9 cellular contexts compared by ENCODE assay signal in genomic region chr3:47890037-47890831, GRCh38.
DNase-seq lines count a peak whose midpoint lies in the region; TF ChIP-seq lines count a peak whose summit lies in the region.
"Had no signal": no experiment of that assay in that cellular context is flagged by ENCODE, and none has a peak within 500 bp of the region (broad histone marks: within the 10 kb centered on the region; RNA-seq: fewer than 3 reads in every experiment).

No MANE protein-coding gene starts in this region.

- no peaks in the 10 kb centered on the region for H3K36me3 ChIP-seq in mesendoderm (ENCODE audit: control insufficient read depth, insufficient read depth, low read length)
- peaks cover 8 to 26% (median 15%) of the 10 kb centered on the region in 5 donors for H3K36me3 ChIP-seq in subcutaneous abdominal adipose tissue (ENCODE audit: control insufficient read depth in 5 of 5, insufficient read depth in 5 of 5, low read length in 5 of 5)

- no peak overlapping the region for H4K8ac ChIP-seq in mesendoderm (ENCODE audit: low read depth, low read length)

- H3K36me3 Mint-ChIP-seq in endothelial cell (ENCODE audit: low read depth, unreplicated experiment): peaks cover 15% of the 10 kb centered on the region

- H3K4me3 Mint-ChIP-seq in endothelial cell (ENCODE audit: unreplicated experiment): peak overlapping the region; percentile 7

- no peak overlapping the region for H3K4ac ChIP-seq in mesendoderm (ENCODE audit: low read depth, low read length)

- no peak overlapping the region for H3K4me2 ChIP-seq in mesendoderm (ENCODE audit: low read length)

- peaks cover 16% of the 10 kb centered on the region for H3K27me3 Mint-ChIP-seq in endothelial cell (ENCODE audit: unreplicated experiment)

- H3K4me3 ChIP-seq in mesendoderm (ENCODE audit: low read length): no peak overlapping the region
- H3K4me3 ChIP-seq in subcutaneous abdominal adipose tissue (ENCODE audit: low read depth in 1 of 5, low read length in 5 of 5): no peak overlapping the region

- H2BK5ac ChIP-seq in mesendoderm (ENCODE audit: low read length): no peak overlapping the region

- no CpG with 5 or more reads among the region's 3 CpGs for WGBS in mesendoderm (ENCODE audit: extremely low coverage, insufficient coverage, low lambda C conversion rate)

- H3K27me3 ChIP-seq in mesendoderm (ENCODE audit: insufficient read depth, low read length, poor library complexity) (no peaks in the 10 kb centered on the region), subcutaneous abdominal adipose tissue (ENCODE audit: control insufficient read depth in 5 of 5, insufficient read depth in 4 of 5, low read length in 5 of 5) (no peaks in the 10 kb centered on the region)

- H3K27ac ChIP-seq in mesendoderm (ENCODE audit: low read depth, low read length) (no peak overlapping the region), subcutaneous abdominal adipose tissue (ENCODE audit: low read depth, low read length) (peak overlapping the region; percentile 12)

- peak; percentile 94 for DNase-seq in NCI-H82 (lab: John Stamatoyannopoulos, UW)
- DNase-seq in endothelial cell (ENCODE audit: low spot score): no peak
- no peak for DNase-seq in mesendoderm
- DNase-seq in NCI-H1092 treated with DMSO at 0.1 percent for 48 hours (lab: John Stamatoyannopoulos, UW): no peak
- DNase-seq in HUDEP-2 (lab: John Stamatoyannopoulos, UW; ENCODE audit: unreplicated experiment in 76 of 76): no peak
- DNase-seq in NCI-H524 treated with DMSO at 0.1 percent for 48 hours (lab: John Stamatoyannopoulos, UW): no peak
- DNase-seq in GM13976 (ENCODE audit: low spot score): no peak
- DNase-seq: NCI-H1048 had no signal

- H3K9me3 ChIP-seq in subcutaneous abdominal adipose tissue (ENCODE audit: control insufficient read depth in 5 of 5, low read length in 5 of 5): no peaks in the 10 kb centered on the region

- no peak overlapping the region for H2BK15ac ChIP-seq in mesendoderm (replicated peaks; ENCODE audit: low read depth)

- no peaks in the 10 kb centered on the region for H3K79me2 ChIP-seq in mesendoderm (ENCODE audit: control insufficient read depth, insufficient read depth, low read length)

- H4K5ac ChIP-seq in mesendoderm (ENCODE audit: low read length): no peak overlapping the region

- H3K4me1 Mint-ChIP-seq in endothelial cell (ENCODE audit: unreplicated experiment): peaks cover 52% of the 10 kb centered on the region

- in situ Hi-C loops in GM13976 (cut with MboI; ENCODE audit: low sequenced_read_pairs, unreplicated experiment): no loop called here

- peak overlapping the region; percentile 27 for H3K56ac ChIP-seq in mesendoderm (ENCODE audit: low read length)

- H3K23ac ChIP-seq in mesendoderm (ENCODE audit: low read length): no peak overlapping the region

- H3K27ac Mint-ChIP-seq in endothelial cell (ENCODE audit: unreplicated experiment): peak overlapping the region; percentile 87

- no peak overlapping the region for H2AK5ac ChIP-seq in mesendoderm (ENCODE audit: low read length)

- H3K9me3 Mint-ChIP-seq in endothelial cell (ENCODE audit: unreplicated experiment): no peaks in the 10 kb centered on the region

- H3K9ac ChIP-seq in mesendoderm (ENCODE audit: low read length) (no peak overlapping the region), subcutaneous abdominal adipose tissue (ENCODE audit: low read length in 5 of 5) (peak overlapping the region in 2 of 5 donors; percentile 0 to 46)

- H3K79me1 ChIP-seq in mesendoderm (ENCODE audit: low read length): peaks cover 4% of the 10 kb centered on the region

- peaks cover 8% of the 10 kb centered on the region for H3K4me1 ChIP-seq in mesendoderm (ENCODE audit: control insufficient read depth, low read depth, low read length)
- H3K4me1 ChIP-seq in subcutaneous abdominal adipose tissue (ENCODE audit: control insufficient read depth in 5 of 5, insufficient read depth in 5 of 5, low read length in 5 of 5): peaks cover 2 to 35% (median 21%) of the 10 kb centered on the region in 5 donors

- H2BK120ac ChIP-seq in mesendoderm (ENCODE audit: low read depth, low read length): no peak overlapping the region

- H3K18ac ChIP-seq in mesendoderm (ENCODE audit: low read length): no peak overlapping the region

- TF ChIP-seq CTCF in endothelial cell (IDR thresholded peaks at IDR 0.05; ENCODE audit: unreplicated experiment): no peak
- no peak for TF ChIP-seq CTCF in GM13976 (IDR thresholded peaks at IDR 0.05; ENCODE audit: borderline replicate concordance, control extremely low read depth, extremely low read depth, insufficient read depth, missing control alignments)
